Comparison of ENCODE assay signal across 1 cellular context in the genomic region with DNA sequence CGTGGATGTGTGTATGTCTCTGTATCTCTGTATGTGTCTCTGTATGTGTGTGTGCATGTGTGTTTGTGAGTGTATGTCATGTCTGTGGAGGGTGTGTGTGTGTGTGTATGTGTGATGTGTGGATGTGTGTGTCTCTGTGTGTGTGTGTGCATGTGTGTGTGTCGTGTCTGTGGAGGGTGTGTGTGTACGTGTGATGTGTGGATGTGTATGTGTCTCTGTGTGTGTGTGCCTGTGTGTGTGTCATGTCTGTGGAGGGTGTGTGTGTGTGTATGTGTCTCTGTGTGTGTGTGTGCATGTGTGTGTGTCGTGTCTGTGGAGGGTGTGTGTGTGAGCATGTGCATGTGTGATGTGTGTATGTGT.
TF ChIP-seq lines count a peak whose summit lies in the region.

No MANE protein-coding gene starts in this region.

TF ChIP-seq in IMR-90, 13 proteins besides CTCF, POLR2A, EP300 and RAD21:
- no peak for TF ChIP-seq BHLHE40 (IDR thresholded peaks at IDR 0.05; ENCODE audit: low read depth, low read length)
- no peak for TF ChIP-seq MAFK (IDR thresholded peaks at IDR 0.05; ENCODE audit: low read depth, low read length)
- TF ChIP-seq MXI1 (IDR thresholded peaks at IDR 0.05; ENCODE audit: borderline replicate concordance, low read depth, low read length): no peak
- no peak for TF ChIP-seq MAZ (IDR thresholded peaks at IDR 0.05; ENCODE audit: borderline replicate concordance, low read depth, low read length)
- TF ChIP-seq, protein P1, sequence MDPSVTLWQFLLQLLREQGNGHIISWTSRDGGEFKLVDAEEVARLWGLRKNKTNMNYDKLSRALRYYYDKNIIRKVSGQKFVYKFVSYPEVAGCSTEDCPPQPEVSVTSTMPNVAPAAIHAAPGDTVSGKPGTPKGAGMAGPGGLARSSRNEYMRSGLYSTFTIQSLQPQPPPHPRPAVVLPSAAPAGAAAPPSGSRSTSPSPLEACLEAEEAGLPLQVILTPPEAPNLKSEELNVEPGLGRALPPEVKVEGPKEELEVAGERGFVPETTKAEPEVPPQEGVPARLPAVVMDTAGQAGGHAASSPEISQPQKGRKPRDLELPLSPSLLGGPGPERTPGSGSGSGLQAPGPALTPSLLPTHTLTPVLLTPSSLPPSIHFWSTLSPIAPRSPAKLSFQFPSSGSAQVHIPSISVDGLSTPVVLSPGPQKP (IDR thresholded peaks at IDR 0.05; ENCODE audit: borderline replicate concordance, low read depth, low read length): no peak
- TF ChIP-seq CEBPB (IDR thresholded peaks at IDR 0.05; ENCODE audit: low read depth, low read length): no peak
- TF ChIP-seq CHD1 (IDR thresholded peaks at IDR 0.05; ENCODE audit: low read depth, low read length): no peak
- TF ChIP-seq NFE2L2 (IDR thresholded peaks at IDR 0.05; ENCODE audit: low read depth, low read length): no peak
- TF ChIP-seq FOS (IDR thresholded peaks at IDR 0.05; ENCODE audit: low read depth, low read length): no peak
- no peak for TF ChIP-seq SMC3 (IDR thresholded peaks at IDR 0.05; ENCODE audit: low read depth, low read length)
- TF ChIP-seq RFX5 (IDR thresholded peaks at IDR 0.05; ENCODE audit: low read depth, low read length): no peak
- TF ChIP-seq, protein P2, sequence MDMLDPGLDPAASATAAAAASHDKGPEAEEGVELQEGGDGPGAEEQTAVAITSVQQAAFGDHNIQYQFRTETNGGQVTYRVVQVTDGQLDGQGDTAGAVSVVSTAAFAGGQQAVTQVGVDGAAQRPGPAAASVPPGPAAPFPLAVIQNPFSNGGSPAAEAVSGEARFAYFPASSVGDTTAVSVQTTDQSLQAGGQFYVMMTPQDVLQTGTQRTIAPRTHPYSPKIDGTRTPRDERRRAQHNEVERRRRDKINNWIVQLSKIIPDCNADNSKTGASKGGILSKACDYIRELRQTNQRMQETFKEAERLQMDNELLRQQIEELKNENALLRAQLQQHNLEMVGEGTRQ (IDR thresholded peaks at IDR 0.05; ENCODE audit: low read depth, low read length): no peak
- no peak for TF ChIP-seq RCOR1 (IDR thresholded peaks at IDR 0.05; ENCODE audit: insufficient replicate concordance, low read length)
